In the genomic region with DNA sequence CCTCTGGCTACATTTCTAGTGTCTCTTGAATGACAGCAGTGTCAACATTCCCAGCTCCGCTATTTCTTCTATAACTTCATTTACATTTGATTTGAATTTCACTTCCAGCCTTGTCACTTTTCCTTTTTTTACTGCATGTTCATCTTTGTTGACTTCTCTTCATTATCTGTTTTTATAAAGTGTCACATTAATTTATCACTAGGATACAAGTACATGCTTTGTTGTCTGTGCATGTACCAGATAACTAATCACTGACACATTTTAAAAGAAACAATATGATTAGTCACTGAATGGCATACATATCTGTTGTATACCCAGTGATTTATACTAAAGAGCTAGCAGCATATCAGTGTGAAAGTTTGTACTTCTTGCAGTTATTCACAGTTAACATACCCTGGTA, we compare ENCODE assay signal across 1 cellular context.
TF ChIP-seq lines count a peak whose summit lies in the region.

No MANE protein-coding gene starts in this region.

TF ChIP-seq in endothelial cell of umbilical vein, 7 proteins besides CTCF, POLR2A, EP300 and RAD21 (continued from another document):
- TF ChIP-seq POLR2AphosphoS5 (IDR thresholded peaks at IDR 0.05; ENCODE audit: insufficient read depth, low read depth, low read length): no peak
- TF ChIP-seq EZH2 (IDR thresholded peaks at IDR 0.05; ENCODE audit: borderline replicate concordance, low read depth, low read length, severe bottlenecking): no peak
TF ChIP-seq in endothelial cell of umbilical vein: peak in this region for 0.
